In the genomic region with DNA sequence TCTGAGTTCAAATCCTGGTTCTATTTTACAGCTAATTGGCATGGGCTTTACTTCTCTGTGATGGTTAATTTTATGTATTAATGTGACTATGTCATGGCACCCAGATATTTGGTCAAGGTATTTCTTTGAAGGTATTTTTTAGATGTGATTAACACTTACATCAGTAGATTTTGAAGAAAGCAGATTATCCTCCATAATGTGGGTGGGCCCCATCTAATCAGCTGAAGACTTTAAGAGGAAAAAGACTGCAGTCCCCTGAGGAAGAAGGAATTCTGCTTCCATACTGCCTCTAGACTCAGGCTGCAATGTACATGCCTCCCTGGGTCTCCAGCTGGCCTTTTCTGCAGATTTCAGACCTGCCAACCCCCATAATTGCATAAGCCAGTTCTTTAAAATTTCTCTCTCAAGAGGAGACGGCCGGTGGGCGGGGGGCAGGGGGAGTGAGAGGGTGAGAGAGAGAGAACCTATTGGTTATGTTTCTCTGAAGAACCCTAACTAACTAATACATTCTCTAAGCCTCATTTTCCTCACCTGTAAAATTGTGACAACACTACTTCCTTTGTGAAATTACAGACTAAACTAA, we compare ENCODE assay signal across 15 cellular contexts.
"Had no signal": no experiment of that assay in that cellular context is flagged by ENCODE, and none has a peak within 500 bp of the region (broad histone marks: within the 10 kb centered on the region; RNA-seq: fewer than 3 reads in every experiment).

No MANE protein-coding gene starts in this region.

- ATAC-seq: heart left ventricle; mucosa of descending colon; naive thymus-derived CD8-positive, alpha-beta T cell; sciatic nerve had no signal

- H3K27me3 ChIP-seq: colonic mucosa, neutrophil, stomach had no signal

- H3K9me3 ChIP-seq: colonic mucosa, heart left ventricle, mucosa of descending colon, neutrophil, stomach, thoracic aorta had no signal

- H3K27ac ChIP-seq: colonic mucosa, heart left ventricle, stomach, thoracic aorta had no signal

- DNase-seq: colonic mucosa; effector CD4-positive, alpha-beta T cell; endodermal cell; heart left ventricle; hypothalamus; kidney glomerular epithelial cell; mucosa of descending colon; naive thymus-derived CD8-positive, alpha-beta T cell; posterior cingulate gyrus; stimulated activated CD4-positive, alpha-beta T cell treated with anti-CD3 and anti-CD28 coated beads, Interleukin-2, amount 100 ng/mL, for 24 hours; stimulated activated naive CD4-positive, alpha-beta T cell; stomach had no signal

- H3K4me3 ChIP-seq: colonic mucosa, heart left ventricle, mucosa of descending colon, stomach, thoracic aorta had no signal

- H3K36me3 ChIP-seq: colonic mucosa, heart left ventricle, neutrophil, stomach, thoracic aorta had no signal
